20 cellular contexts compared by ENCODE assay signal in the genomic region with DNA sequence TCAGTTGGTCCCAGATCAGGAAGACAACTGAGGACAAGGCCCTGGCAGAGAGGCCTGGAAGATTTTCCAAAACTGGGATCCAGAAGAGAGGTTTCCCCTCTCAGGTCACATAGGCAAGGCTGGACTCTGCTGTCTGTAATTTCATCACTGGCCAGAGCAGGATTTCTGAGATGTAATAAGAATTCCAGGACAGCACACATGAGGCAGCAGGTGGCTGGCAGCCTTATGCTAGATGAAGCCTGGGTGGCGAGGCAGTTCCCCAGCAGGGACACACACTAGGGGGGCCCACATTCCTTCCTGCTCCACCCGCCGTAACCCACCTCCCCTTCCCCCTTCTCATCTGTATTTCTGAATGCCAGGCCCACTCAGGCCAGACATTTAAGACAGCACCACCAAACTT.
"Had no signal": no experiment of that assay in that cellular context is flagged by ENCODE, and none has a peak within 500 bp of the region (broad histone marks: within the 10 kb centered on the region; RNA-seq: fewer than 3 reads in every experiment).

No MANE protein-coding gene starts in this region.

- H3K4me1 Mint-ChIP-seq: natural killer cell had no signal

- H3K4me3 Mint-ChIP-seq: endodermal cell, natural killer cell, neural progenitor cell had no signal

- H3K4me2 ChIP-seq: neural progenitor cell had no signal

- ATAC-seq: heart right ventricle, mucosa of descending colon, natural killer cell, right cardiac atrium had no signal

- H3K36me3 ChIP-seq: colonic mucosa, heart right ventricle, neural progenitor cell, ovary, suprapubic skin, thyroid gland, upper lobe of left lung, vagina had no signal

- H3K27ac ChIP-seq: colonic mucosa, heart right ventricle, neural progenitor cell, ovary, suprapubic skin, thyroid gland, upper lobe of left lung, vagina had no signal

- H3K9ac ChIP-seq: neural progenitor cell had no signal

- H3K36me3 Mint-ChIP-seq: natural killer cell had no signal

- H2AFZ ChIP-seq: neural progenitor cell had no signal

- DNase-seq: colonic mucosa; effector CD4-positive, alpha-beta T cell; endodermal cell; erythroblast; foreskin melanocyte; heart right ventricle; hypothalamus; kidney glomerular epithelial cell; mammary epithelial cell; mucosa of descending colon; natural killer cell; nucleus accumbens; ovary; right cardiac atrium; stimulated activated naive CD4-positive, alpha-beta T cell; thyroid gland; upper lobe of left lung had no signal

- H3K9me3 Mint-ChIP-seq: natural killer cell had no signal

- H3K27ac Mint-ChIP-seq: endodermal cell, natural killer cell, neural progenitor cell had no signal

- H3K27me3 ChIP-seq: colonic mucosa, heart right ventricle, neural progenitor cell, ovary, suprapubic skin, thyroid gland, upper lobe of left lung, vagina had no signal

- H3K4me3 ChIP-seq: colonic mucosa, heart right ventricle, mucosa of descending colon, neural progenitor cell, ovary, suprapubic skin, thyroid gland, upper lobe of left lung, vagina had no signal

- H3K9me3 ChIP-seq: colonic mucosa, ovary, suprapubic skin, thyroid gland, vagina had no signal
